ENCODE assay signal across 8 cellular contexts in the genomic region with DNA sequence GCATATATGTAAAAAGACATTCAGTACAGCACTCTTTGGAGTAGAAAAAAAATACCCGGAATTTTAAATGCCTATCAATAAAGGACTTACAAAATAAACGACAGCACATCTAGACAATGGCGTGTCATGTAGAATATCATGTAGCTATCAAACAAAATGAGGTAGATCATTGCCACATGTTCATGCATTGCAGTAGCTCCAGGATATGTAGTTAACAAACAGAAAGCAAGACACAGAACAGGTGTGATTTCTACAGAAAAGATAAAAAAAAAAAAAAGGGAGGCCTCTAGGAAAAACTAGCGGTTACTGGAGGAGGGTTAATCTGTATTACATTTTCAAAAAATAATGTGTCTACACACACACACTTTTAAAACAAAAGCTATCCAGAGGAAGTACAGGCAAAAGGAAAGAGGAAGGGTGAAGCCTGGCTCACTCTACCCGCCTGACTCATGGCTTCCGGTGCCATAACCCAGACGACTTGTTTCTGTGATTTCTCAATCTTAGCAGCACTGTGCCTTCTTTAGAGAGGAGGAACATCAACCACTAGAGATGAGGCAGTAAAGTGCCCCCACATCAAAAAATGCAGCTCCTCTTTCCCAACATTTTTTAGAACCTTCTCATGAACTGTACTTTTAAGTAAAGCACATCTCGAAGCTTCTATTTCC. TPM values are rescaled to one million over a fixed set of nuclear protein-coding genes. Genes with fewer than 3 reads are reported as not detected.
DNase-seq lines count a peak whose midpoint lies in the region; ATAC-seq, FAIRE-seq and TF ChIP-seq lines count a peak whose summit lies in the region.

No MANE protein-coding gene starts in this region.

- FAIRE-seq in keratinocyte (lab: Jason Lieb, UNC): peak; percentile 93

- peaks cover 5% of the 10 kb centered on the region for H3K36me3 Mint-ChIP-seq in activated naive CD8-positive, alpha-beta T cell treated with anti-CD3 and anti-CD28 coated beads, Interleukin-2, amount 10 ng/mL, durations not matched to agents 7 days and 5 days

- no peaks in the 10 kb centered on the region for H3K9me3 ChIP-seq in keratinocyte (ENCODE audit: control insufficient read depth, low read depth, low read length)

- H3K27ac ChIP-seq in keratinocyte (ENCODE audit: control insufficient read depth, insufficient read depth, low read length): peak overlapping the region; percentile 29

- no peaks in the 10 kb centered on the region for H3K27me3 ChIP-seq in keratinocyte (ENCODE audit: control insufficient read depth, extremely low read depth, insufficient read depth, low read length)

- peaks cover 23% of the 10 kb centered on the region for H3K4me1 Mint-ChIP-seq in activated naive CD8-positive, alpha-beta T cell treated with anti-CD3 and anti-CD28 coated beads, Interleukin-2, amount 10 ng/mL, durations not matched to agents 7 days and 5 days

- peak overlapping the region in 2 of 3 experiments; percentile 16 to 23 for H3K4me3 ChIP-seq in keratinocyte (ENCODE audit: control insufficient read depth in 2 of 3, extremely low read depth in 1 of 3, insufficient read depth in 2 of 3, low read depth in 1 of 3, low read length in 3 of 3)

- H3K4me2 ChIP-seq in keratinocyte (ENCODE audit: control insufficient read depth, extremely low read depth, insufficient read depth, low read depth, low read length): peak overlapping the region; percentile 75

- no peaks in the 10 kb centered on the region for H4K20me1 ChIP-seq in keratinocyte (ENCODE audit: control insufficient read depth, extremely low read depth, insufficient read depth, low read length)

- DNase-seq in SIG-M5 (lab: John Stamatoyannopoulos, UW) (peak; percentile 99), keratinocyte (ENCODE audit: low read depth, low spot score) (no peak), HuH-7 (ENCODE audit: low spot score) (no peak), DMS153 treated with DMSO at 0.1 percent for 48 hours (lab: John Stamatoyannopoulos, UW; ENCODE audit: unreplicated experiment) (no peak)
- DNase-seq in activated naive CD8-positive, alpha-beta T cell treated with anti-CD3 and anti-CD28 coated beads, Interleukin-2, amount 10 ng/mL, durations not matched to agents 7 days and 5 days: peak; percentile 37
- DNase-seq in stimulated activated CD4-positive, alpha-beta T cell treated with anti-CD3 and anti-CD28 coated beads, Interleukin-4, amount 100 ng/mL, for 4 hours: peak; percentile 44 to 75

- dilution Hi-C loops in keratinocyte (cut with MboI; ENCODE audit: extremely low pct_ligation_motif_present, low sequenced_read_pairs): no loop called here

- peaks cover 12% of the 10 kb centered on the region for H3K79me2 ChIP-seq in keratinocyte (ENCODE audit: control insufficient read depth, insufficient read depth, low read length)

- ATAC-seq in GM18520 (IDR thresholded peaks at IDR 0.05; ENCODE audit: unreplicated experiment) (peak; percentile 93), HG03025 (IDR thresholded peaks at IDR 0.05; ENCODE audit: low FRiP score, unreplicated experiment) (peak; percentile 90)
- peak; percentile 99 for ATAC-seq in activated naive CD8-positive, alpha-beta T cell treated with anti-CD3 and anti-CD28 coated beads, Interleukin-2, amount 10 ng/mL, durations not matched to agents 7 days and 5 days (ENCODE audit: low read depth)

- H3K4me3 Mint-ChIP-seq in activated naive CD8-positive, alpha-beta T cell treated with anti-CD3 and anti-CD28 coated beads, Interleukin-2, amount 10 ng/mL, durations not matched to agents 7 days and 5 days: peak overlapping the region; percentile 53

- H2AFZ ChIP-seq in keratinocyte (ENCODE audit: control insufficient read depth, low read length): peak overlapping the region; percentile 23

- H3K36me3 ChIP-seq in keratinocyte (ENCODE audit: control insufficient read depth in 2 of 2, extremely low read depth in 1 of 2, insufficient read depth in 2 of 2, low read length in 2 of 2): no peaks in the 10 kb centered on the region

- H3K9ac ChIP-seq in keratinocyte (ENCODE audit: control insufficient read depth, extremely low read depth, insufficient read depth, low read length): no peak overlapping the region

- H3K9me1 ChIP-seq in keratinocyte (ENCODE audit: control insufficient read depth, extremely low read depth, insufficient read depth, low read length): no peaks in the 10 kb centered on the region

- TF ChIP-seq CTCF in keratinocyte (optimal IDR thresholded peaks at IDR 0.05 in 1 of 3, IDR thresholded peaks at IDR 0.05 in 1 of 3, conservative IDR thresholded peaks at IDR 0.05 in 1 of 3; ENCODE audit: extremely low read depth in 1 of 3, insufficient read depth in 2 of 3, low read length in 3 of 3): no peak

- no peaks in the 10 kb centered on the region for H3K9me3 Mint-ChIP-seq in activated naive CD8-positive, alpha-beta T cell treated with anti-CD3 and anti-CD28 coated beads, Interleukin-2, amount 10 ng/mL, durations not matched to agents 7 days and 5 days

- peak overlapping the region; percentile 58 for H3K27ac Mint-ChIP-seq in activated naive CD8-positive, alpha-beta T cell treated with anti-CD3 and anti-CD28 coated beads, Interleukin-2, amount 10 ng/mL, durations not matched to agents 7 days and 5 days

- POLR2A ChIA-PET in activated naive CD8-positive, alpha-beta T cell treated with anti-CD3 and anti-CD28 coated beads, Interleukin-2, amount 10 ng/mL, durations not matched to agents 7 days and 5 days (lab: Charles Lee): interaction anchor here (0.7 kb wide), 1 partner anchor 112 kb away, joined by 6 read pairs; no protein-coding TSS in a partner anchor

- peaks cover 28% of the 10 kb centered on the region for H3K4me1 ChIP-seq in keratinocyte (ENCODE audit: control insufficient read depth, extremely low read depth, insufficient read depth, low read length)

- peaks cover 5% of the 10 kb centered on the region for H3K27me3 Mint-ChIP-seq in activated naive CD8-positive, alpha-beta T cell treated with anti-CD3 and anti-CD28 coated beads, Interleukin-2, amount 10 ng/mL, durations not matched to agents 7 days and 5 days

RNA-seq across cellular contexts. Expression of a gene that starts 6.9 kb away (rescaled TPM):
- total RNA-seq in activated naive CD8-positive, alpha-beta T cell treated with anti-CD3 and anti-CD28 coated beads, Interleukin-2, amount 10 ng/mL, durations not matched to agents 7 days and 5 days: 1 to 10 TPM; 6.1 to 6.5 TPM
- polyA plus RNA-seq in keratinocyte: 8.9 to 18.9 TPM (median 18.2 TPM) in 3 replicates
- 2.1 TPM for polyA plus RNA-seq in keratinocyte (2011; ENCODE audit: low read depth)
- 14.5 and 22.9 TPM in 2 replicates for polyA plus RNA-seq in keratinocyte (2011; cell fraction: cytosol; rRNA removed)
- 15.1 and 18.9 TPM in 2 replicates for polyA plus RNA-seq in keratinocyte (2011; cell fraction: nucleus; rRNA removed)
- 6.3 and 28.6 TPM in 2 replicates for polyA plus RNA-seq in keratinocyte (2012; ENCODE audit: low replicate concordance)
- polyA minus RNA-seq in keratinocyte: 12.8 to 25.6 TPM (median 19.9 TPM) in 3 replicates
- 34.7 TPM for polyA minus RNA-seq in keratinocyte (2011; cell fraction: cytosol; rRNA and poly(A)+ RNA removed)
- polyA minus RNA-seq in keratinocyte (2011; cell fraction: nucleus; rRNA and poly(A)+ RNA removed): 17.6 and 27.0 TPM in 2 replicates

Comparison
In these comparisons a context has a peak if more than half of its experiments do, and no peak if none do; other contexts are left out.
1. DNase-seq: peak in SIG-M5 (single experiment), activated naive CD8-positive, alpha-beta T cell treated with anti-CD3 and anti-CD28 coated beads, Interleukin-2, amount 10 ng/mL, durations not matched to agents 7 days and 5 days (single experiment) and stimulated activated CD4-positive, alpha-beta T cell treated with anti-CD3 and anti-CD28 coated beads, Interleukin-4, amount 100 ng/mL, for 4 hours (2 of 2); none in keratinocyte (single experiment), HuH-7 (single experiment) and DMS153 treated with DMSO at 0.1 percent for 48 hours (single experiment).
2. Peak in every context shown above with its lines, with median percentiles within 50 percentile points of each other: ATAC-seq.